Comparison of ENCODE assay signal across 1 cellular context in the genomic region with DNA sequence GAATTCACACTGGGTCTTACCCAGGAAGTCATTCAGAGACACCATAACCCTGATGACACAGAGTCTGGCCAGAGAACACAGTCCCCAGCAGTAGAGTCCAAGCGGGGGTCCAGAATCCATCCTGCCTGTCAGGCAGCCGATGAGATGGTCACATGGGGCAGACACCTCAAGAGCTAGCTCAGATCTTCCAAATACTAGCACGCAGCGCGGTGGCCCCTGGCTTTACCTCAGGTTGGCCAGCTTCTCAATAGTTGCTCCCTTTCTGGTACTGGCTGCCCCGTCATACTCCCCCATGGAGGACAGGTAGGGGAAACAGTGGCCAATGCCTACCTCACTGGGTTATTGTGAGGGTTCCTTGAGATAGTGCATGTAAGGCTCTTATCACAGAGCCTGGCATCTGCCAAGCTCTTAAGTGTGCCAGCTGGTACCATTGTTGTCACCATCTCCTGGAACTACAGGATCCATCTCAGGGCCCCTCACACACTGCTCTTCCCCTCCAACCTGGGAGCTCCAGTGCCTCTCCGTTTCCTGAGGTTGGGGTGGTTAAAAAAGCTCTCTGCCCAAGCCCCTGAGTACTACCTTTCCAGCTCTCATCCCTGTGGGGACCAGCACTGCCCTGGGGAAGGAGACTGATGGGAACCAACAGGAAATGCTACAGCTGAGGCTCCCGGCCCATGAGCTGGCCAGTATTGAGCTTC.
TF ChIP-seq lines count a peak whose summit lies in the region.

No MANE protein-coding gene starts in this region.

TF ChIP-seq in K562, 482 proteins besides CTCF, POLR2A, EP300 and RAD21 (continued from another document):
- no peak for TF ChIP-seq CHD7 (IDR thresholded peaks at IDR 0.05; ENCODE audit: low read depth, low read length)
- no peak for TF ChIP-seq ZNF146 (CRISPR knock-in tag; IDR thresholded peaks at IDR 0.05; ENCODE audit: unreplicated experiment)
- no peak for TF ChIP-seq SMC3 (conservative IDR thresholded peaks at IDR 0.05; ENCODE audit: insufficient read depth, low read depth, low read length)
- no peak for TF ChIP-seq RAD51 (IDR thresholded peaks at IDR 0.05; ENCODE audit: borderline replicate concordance, low read depth)
- TF ChIP-seq, protein P1, sequence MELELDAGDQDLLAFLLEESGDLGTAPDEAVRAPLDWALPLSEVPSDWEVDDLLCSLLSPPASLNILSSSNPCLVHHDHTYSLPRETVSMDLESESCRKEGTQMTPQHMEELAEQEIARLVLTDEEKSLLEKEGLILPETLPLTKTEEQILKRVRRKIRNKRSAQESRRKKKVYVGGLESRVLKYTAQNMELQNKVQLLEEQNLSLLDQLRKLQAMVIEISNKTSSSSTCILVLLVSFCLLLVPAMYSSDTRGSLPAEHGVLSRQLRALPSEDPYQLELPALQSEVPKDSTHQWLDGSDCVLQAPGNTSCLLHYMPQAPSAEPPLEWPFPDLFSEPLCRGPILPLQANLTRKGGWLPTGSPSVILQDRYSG (tag; conservative IDR thresholded peaks at IDR 0.05; ENCODE audit: low read depth), result no peak
- TF ChIP-seq BRD4 (IDR thresholded peaks at IDR 0.05), result no peak
- no peak for TF ChIP-seq CSDE1 (IDR thresholded peaks at IDR 0.05)
- TF ChIP-seq, protein P2, sequence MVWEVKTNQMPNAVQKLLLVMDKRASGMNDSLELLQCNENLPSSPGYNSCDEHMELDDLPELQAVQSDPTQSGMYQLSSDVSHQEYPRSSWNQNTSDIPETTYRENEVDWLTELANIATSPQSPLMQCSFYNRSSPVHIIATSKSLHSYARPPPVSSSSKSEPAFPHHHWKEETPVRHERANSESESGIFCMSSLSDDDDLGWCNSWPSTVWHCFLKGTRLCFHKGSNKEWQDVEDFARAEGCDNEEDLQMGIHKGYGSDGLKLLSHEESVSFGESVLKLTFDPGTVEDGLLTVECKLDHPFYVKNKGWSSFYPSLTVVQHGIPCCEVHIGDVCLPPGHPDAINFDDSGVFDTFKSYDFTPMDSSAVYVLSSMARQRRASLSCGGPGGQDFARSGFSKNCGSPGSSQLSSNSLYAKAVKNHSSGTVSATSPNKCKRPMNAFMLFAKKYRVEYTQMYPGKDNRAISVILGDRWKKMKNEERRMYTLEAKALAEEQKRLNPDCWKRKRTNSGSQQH (CRISPR knock-in tag; IDR thresholded peaks at IDR 0.05), result no peak
- TF ChIP-seq SNIP1 (IDR thresholded peaks at IDR 0.05; ENCODE audit: low read depth), result no peak
- TF ChIP-seq XRCC4 (IDR thresholded peaks at IDR 0.05; ENCODE audit: extremely low read depth, insufficient read depth, insufficient read length), result no peak
- TF ChIP-seq HMG20B (CRISPR knock-in tag; IDR thresholded peaks at IDR 0.05), result no peak
- TF ChIP-seq KDM2B (CRISPR knock-in tag; IDR thresholded peaks at IDR 0.05), result no peak
- no peak for TF ChIP-seq ZNF133 (CRISPR knock-in tag; IDR thresholded peaks at IDR 0.05)
- TF ChIP-seq NFYB (IDR thresholded peaks at IDR 0.05; ENCODE audit: extremely low read depth, insufficient read length), result no peak
